ENCODE assay signal across 28 cellular contexts in genomic region chr7:131652194-131652593, GRCh38.
"Had no signal": no experiment of that assay in that cellular context is flagged by ENCODE, and none has a peak within 500 bp of the region (broad histone marks: within the 10 kb centered on the region; RNA-seq: fewer than 3 reads in every experiment).

No MANE protein-coding gene starts in this region.

- H3K9me3 ChIP-seq: adrenal gland, ascending aorta, gastroesophageal sphincter, left ventricle myocardium inferior, neutrophil, upper lobe of left lung had no signal

- H3K27me3 ChIP-seq: adrenal gland, ascending aorta, cardiac muscle cell, gastroesophageal sphincter, upper lobe of left lung had no signal

- DNase-seq: activated CD4-positive, alpha-beta T cell treated with anti-CD3 and anti-CD28 coated beads for 48 hours; activated CD4-positive, alpha-beta T cell treated with anti-CD3 and anti-CD28 coated beads, Interleukin-2, amount 50 U/mL, for 48 hours; activated CD8-positive, alpha-beta memory T cell treated with anti-CD3 and anti-CD28 coated beads for 24 hours; activated effector memory CD4-positive, alpha-beta T cell treated with Interleukin-2 at 50 U/mL for 16 hours; activated naive CD4-positive, alpha-beta T cell treated with anti-CD3 and anti-CD28 coated beads for 36 hours; activated naive CD8-positive, alpha-beta T cell treated with anti-CD3 and anti-CD28 coated beads for 36 hours; adrenal gland; cortex of kidney; effector memory CD8-positive, alpha-beta T cell; hypothalamus; left ventricle myocardium inferior; naive B cell; retina; stimulated activated CD4-positive, alpha-beta T cell treated with anti-CD3 and anti-CD28 coated beads, Interleukin-4, amount 100 ng/mL, for 24 hours; stimulated activated naive CD8-positive, alpha-beta T cell treated with anti-CD3 and anti-CD28 coated beads, Interleukin-15, amount 100 ng/mL, for 72 hours; substantia nigra; SW 1271; T-helper 9 cell; upper lobe of left lung had no signal

- H3K36me3 ChIP-seq: adrenal gland, ascending aorta, cardiac muscle cell, gastroesophageal sphincter, left ventricle myocardium inferior, neutrophil, upper lobe of left lung had no signal

- ATAC-seq: activated CD4-positive, CD25-positive, alpha-beta regulatory T cell treated with anti-CD3 and anti-CD28 coated beads, Interleukin-2, amount 50 U/mL, for 24 hours; effector memory CD8-positive, alpha-beta T cell; gastroesophageal sphincter; sciatic nerve; stimulated activated memory B cell treated with anti-CD40 and anti-IgM and Interleukin-4, amounts not matched to agents 10 μg/mL and 1 μg/mL and 100 μg/mL, for 72 hours; stimulated activated naive CD8-positive, alpha-beta T cell treated with anti-CD3 and anti-CD28 coated beads, Interleukin-15, amount 100 ng/mL, for 72 hours had no signal

- H3K27ac ChIP-seq: adrenal gland, ascending aorta, cardiac muscle cell, gastroesophageal sphincter, left ventricle myocardium inferior, neutrophil, skin epidermis, upper lobe of left lung, VCaP had no signal

- H3K4me3 ChIP-seq: adrenal gland, ascending aorta, cardiac muscle cell, gastroesophageal sphincter, left ventricle myocardium inferior, skin epidermis, upper lobe of left lung had no signal

- H3K4me1 ChIP-seq: adrenal gland, ascending aorta had no signal
